1 cellular context compared by ENCODE assay signal in the genomic region with DNA sequence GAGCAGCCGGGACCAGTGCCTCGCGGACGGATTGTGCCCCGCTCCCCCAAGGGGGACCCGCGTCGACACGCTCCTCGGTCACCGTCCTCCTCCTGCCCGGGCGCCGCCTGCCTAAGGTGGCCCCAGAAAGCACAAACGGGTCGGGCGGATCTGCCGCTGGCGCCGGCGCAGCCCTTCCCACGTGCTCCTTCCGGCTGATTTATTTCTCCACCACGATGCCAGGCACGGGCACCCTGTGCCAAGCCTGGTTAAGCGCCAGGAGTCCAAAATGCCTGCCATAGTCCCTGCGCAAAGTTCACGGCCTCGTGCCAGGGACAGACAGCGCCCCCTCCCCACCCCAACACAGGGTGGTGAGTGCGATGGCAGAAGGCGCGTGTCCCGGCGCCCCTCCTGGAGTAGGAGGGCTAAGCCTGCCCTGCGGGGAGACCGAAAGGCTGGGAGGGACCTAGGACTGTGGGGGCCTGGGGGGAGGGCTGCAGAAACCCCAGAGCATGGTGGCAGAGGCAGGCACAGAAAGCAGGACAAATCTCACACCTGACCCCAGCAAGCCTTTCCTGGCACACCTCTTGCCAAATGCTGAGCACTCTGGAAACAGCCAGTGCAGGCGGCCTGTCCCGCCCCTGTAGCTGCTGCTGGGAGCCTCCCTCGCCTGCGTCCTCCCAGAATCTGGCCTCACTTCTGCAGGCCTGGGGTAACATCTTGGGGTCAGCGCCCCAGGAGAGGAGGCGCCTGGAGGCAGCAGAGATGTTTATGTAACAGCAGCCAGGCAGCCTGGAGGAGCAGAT.
A peak's percentile ranks its signal among the peaks of the same experiment; 100 is the strongest.
TF ChIP-seq lines count a peak whose summit lies in the region.

No MANE protein-coding gene starts in this region.

TF ChIP-seq in WTC11, 78 proteins besides CTCF, POLR2A, EP300 and RAD21 (continued from another document and continues in another):
- TF ChIP-seq, protein P1, sequence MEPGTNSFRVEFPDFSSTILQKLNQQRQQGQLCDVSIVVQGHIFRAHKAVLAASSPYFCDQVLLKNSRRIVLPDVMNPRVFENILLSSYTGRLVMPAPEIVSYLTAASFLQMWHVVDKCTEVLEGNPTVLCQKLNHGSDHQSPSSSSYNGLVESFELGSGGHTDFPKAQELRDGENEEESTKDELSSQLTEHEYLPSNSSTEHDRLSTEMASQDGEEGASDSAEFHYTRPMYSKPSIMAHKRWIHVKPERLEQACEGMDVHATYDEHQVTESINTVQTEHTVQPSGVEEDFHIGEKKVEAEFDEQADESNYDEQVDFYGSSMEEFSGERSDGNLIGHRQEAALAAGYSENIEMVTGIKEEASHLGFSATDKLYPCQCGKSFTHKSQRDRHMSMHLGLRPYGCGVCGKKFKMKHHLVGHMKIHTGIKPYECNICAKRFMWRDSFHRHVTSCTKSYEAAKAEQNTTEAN (CRISPR knock-in tag; IDR thresholded peaks at IDR 0.05), result peak; percentile 74; the same call in 1 of the 2 replicates
- TF ChIP-seq NFATC4 (CRISPR knock-in tag; IDR thresholded peaks at IDR 0.05) (no peak), ZNF263 (CRISPR knock-in tag; IDR thresholded peaks at IDR 0.05; ENCODE audit: low read depth) (peak; percentile 49; the same call in 1 of the 2 replicates), CREB1 (CRISPR knock-in tag; IDR thresholded peaks at IDR 0.05) (no peak), GRHL2 (CRISPR knock-in tag; IDR thresholded peaks at IDR 0.05; ENCODE audit: insufficient replicate concordance, severe bottlenecking) (no peak), NR3C1 (CRISPR knock-in tag; conservative IDR thresholded peaks at IDR 0.05; ENCODE audit: low read depth) (no peak), NFYB (CRISPR knock-in tag; conservative IDR thresholded peaks at IDR 0.05; ENCODE audit: low read depth) (no peak), CREM (CRISPR knock-in tag; IDR thresholded peaks at IDR 0.05) (no peak), NR2C2 (CRISPR knock-in tag; IDR thresholded peaks at IDR 0.05) (no peak), ZNF138 (CRISPR knock-in tag; conservative IDR thresholded peaks at IDR 0.05) (no peak; the same call in 1 of the 2 replicates), ZNF219 (CRISPR knock-in tag; IDR thresholded peaks at IDR 0.05; ENCODE audit: borderline replicate concordance) (no peak), GTF2I (CRISPR knock-in tag; conservative IDR thresholded peaks at IDR 0.05) (no peak), ZNF121 (CRISPR knock-in tag; IDR thresholded peaks at IDR 0.05) (no peak), ELF4 (CRISPR knock-in tag; IDR thresholded peaks at IDR 0.05; ENCODE audit: low read depth) (no peak), ATF1 (CRISPR knock-in tag; IDR thresholded peaks at IDR 0.05) (no peak; the same call in 1 of the 2 replicates), ZNF671 (CRISPR knock-in tag; IDR thresholded peaks at IDR 0.05) (no peak)
- TF ChIP-seq, protein P2, sequence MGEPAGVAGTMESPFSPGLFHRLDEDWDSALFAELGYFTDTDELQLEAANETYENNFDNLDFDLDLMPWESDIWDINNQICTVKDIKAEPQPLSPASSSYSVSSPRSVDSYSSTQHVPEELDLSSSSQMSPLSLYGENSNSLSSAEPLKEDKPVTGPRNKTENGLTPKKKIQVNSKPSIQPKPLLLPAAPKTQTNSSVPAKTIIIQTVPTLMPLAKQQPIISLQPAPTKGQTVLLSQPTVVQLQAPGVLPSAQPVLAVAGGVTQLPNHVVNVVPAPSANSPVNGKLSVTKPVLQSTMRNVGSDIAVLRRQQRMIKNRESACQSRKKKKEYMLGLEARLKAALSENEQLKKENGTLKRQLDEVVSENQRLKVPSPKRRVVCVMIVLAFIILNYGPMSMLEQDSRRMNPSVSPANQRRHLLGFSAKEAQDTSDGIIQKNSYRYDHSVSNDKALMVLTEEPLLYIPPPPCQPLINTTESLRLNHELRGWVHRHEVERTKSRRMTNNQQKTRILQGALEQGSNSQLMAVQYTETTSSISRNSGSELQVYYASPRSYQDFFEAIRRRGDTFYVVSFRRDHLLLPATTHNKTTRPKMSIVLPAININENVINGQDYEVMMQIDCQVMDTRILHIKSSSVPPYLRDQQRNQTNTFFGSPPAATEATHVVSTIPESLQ (CRISPR knock-in tag; IDR thresholded peaks at IDR 0.05), result no peak
- TF ChIP-seq, protein P3, sequence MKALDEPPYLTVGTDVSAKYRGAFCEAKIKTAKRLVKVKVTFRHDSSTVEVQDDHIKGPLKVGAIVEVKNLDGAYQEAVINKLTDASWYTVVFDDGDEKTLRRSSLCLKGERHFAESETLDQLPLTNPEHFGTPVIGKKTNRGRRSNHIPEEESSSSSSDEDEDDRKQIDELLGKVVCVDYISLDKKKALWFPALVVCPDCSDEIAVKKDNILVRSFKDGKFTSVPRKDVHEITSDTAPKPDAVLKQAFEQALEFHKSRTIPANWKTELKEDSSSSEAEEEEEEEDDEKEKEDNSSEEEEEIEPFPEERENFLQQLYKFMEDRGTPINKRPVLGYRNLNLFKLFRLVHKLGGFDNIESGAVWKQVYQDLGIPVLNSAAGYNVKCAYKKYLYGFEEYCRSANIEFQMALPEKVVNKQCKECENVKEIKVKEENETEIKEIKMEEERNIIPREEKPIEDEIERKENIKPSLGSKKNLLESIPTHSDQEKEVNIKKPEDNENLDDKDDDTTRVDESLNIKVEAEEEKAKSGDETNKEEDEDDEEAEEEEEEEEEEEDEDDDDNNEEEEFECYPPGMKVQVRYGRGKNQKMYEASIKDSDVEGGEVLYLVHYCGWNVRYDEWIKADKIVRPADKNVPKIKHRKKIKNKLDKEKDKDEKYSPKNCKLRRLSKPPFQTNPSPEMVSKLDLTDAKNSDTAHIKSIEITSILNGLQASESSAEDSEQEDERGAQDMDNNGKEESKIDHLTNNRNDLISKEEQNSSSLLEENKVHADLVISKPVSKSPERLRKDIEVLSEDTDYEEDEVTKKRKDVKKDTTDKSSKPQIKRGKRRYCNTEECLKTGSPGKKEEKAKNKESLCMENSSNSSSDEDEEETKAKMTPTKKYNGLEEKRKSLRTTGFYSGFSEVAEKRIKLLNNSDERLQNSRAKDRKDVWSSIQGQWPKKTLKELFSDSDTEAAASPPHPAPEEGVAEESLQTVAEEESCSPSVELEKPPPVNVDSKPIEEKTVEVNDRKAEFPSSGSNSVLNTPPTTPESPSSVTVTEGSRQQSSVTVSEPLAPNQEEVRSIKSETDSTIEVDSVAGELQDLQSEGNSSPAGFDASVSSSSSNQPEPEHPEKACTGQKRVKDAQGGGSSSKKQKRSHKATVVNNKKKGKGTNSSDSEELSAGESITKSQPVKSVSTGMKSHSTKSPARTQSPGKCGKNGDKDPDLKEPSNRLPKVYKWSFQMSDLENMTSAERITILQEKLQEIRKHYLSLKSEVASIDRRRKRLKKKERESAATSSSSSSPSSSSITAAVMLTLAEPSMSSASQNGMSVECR (CRISPR knock-in tag; IDR thresholded peaks at IDR 0.05; ENCODE audit: borderline replicate concordance), result 0 out of 2 replicates have a peak, but pooled peaks have one; percentile 13
- TF ChIP-seq, protein P4, sequence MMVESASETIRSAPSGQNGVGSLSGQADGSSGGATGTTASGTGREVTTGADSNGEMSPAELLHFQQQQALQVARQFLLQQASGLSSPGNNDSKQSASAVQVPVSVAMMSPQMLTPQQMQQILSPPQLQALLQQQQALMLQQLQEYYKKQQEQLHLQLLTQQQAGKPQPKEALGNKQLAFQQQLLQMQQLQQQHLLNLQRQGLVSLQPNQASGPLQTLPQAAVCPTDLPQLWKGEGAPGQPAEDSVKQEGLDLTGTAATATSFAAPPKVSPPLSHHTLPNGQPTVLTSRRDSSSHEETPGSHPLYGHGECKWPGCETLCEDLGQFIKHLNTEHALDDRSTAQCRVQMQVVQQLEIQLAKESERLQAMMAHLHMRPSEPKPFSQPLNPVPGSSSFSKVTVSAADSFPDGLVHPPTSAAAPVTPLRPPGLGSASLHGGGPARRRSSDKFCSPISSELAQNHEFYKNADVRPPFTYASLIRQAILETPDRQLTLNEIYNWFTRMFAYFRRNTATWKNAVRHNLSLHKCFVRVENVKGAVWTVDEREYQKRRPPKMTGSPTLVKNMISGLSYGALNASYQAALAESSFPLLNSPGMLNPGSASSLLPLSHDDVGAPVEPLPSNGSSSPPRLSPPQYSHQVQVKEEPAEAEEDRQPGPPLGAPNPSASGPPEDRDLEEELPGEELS (CRISPR knock-in tag; IDR thresholded peaks at IDR 0.05), result no peak
- TF ChIP-seq, protein P5, sequence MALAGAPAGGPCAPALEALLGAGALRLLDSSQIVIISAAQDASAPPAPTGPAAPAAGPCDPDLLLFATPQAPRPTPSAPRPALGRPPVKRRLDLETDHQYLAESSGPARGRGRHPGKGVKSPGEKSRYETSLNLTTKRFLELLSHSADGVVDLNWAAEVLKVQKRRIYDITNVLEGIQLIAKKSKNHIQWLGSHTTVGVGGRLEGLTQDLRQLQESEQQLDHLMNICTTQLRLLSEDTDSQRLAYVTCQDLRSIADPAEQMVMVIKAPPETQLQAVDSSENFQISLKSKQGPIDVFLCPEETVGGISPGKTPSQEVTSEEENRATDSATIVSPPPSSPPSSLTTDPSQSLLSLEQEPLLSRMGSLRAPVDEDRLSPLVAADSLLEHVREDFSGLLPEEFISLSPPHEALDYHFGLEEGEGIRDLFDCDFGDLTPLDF (CRISPR knock-in tag; IDR thresholded peaks at IDR 0.05), result no peak
- TF ChIP-seq, protein P6, sequence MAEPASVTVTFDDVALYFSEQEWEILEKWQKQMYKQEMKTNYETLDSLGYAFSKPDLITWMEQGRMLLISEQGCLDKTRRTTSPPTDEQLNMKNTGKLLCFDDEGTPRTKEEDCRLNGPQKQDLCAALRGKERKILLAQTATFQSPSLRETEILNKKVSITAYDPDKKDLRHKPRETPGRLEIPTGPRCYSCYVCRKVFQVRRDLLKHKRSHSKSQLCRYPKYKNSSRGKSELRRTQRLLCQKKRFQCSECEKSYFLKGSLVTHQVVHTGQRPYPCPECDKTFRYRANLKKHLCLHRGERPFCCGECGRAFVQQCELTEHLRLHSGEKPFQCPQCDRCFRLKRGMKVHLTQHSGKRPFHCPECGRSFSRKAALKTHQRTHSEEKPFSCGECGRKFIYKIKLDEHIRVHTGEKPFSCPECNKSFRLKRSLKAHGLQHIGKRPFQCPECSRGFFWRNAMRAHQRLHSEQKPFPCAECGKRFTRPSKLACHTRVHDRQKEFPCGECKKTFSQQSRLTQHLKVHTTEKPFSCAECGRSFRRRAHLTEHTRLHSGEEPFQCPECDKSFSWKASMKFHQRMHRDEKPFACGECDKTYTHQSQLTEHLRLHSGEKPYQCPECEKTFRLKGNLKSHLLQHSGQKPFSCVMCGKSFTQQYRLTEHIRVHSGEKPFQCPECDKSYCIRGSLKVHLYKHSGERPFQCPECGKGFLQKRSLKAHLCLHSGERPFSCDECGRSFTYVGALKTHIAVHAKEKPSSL (CRISPR knock-in tag; conservative IDR thresholded peaks at IDR 0.05), result no peak
- TF ChIP-seq, protein P7, sequence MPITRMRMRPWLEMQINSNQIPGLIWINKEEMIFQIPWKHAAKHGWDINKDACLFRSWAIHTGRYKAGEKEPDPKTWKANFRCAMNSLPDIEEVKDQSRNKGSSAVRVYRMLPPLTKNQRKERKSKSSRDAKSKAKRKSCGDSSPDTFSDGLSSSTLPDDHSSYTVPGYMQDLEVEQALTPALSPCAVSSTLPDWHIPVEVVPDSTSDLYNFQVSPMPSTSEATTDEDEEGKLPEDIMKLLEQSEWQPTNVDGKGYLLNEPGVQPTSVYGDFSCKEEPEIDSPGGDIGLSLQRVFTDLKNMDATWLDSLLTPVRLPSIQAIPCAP (CRISPR knock-in tag; IDR thresholded peaks at IDR 0.05), result 0 out of 2 replicates have a peak, but pooled peaks have one; percentile 16
- TF ChIP-seq, protein P8, sequence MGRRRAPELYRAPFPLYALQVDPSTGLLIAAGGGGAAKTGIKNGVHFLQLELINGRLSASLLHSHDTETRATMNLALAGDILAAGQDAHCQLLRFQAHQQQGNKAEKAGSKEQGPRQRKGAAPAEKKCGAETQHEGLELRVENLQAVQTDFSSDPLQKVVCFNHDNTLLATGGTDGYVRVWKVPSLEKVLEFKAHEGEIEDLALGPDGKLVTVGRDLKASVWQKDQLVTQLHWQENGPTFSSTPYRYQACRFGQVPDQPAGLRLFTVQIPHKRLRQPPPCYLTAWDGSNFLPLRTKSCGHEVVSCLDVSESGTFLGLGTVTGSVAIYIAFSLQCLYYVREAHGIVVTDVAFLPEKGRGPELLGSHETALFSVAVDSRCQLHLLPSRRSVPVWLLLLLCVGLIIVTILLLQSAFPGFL (CRISPR knock-in tag; IDR thresholded peaks at IDR 0.05; ENCODE audit: borderline replicate concordance), result no peak
- TF ChIP-seq, protein P9, sequence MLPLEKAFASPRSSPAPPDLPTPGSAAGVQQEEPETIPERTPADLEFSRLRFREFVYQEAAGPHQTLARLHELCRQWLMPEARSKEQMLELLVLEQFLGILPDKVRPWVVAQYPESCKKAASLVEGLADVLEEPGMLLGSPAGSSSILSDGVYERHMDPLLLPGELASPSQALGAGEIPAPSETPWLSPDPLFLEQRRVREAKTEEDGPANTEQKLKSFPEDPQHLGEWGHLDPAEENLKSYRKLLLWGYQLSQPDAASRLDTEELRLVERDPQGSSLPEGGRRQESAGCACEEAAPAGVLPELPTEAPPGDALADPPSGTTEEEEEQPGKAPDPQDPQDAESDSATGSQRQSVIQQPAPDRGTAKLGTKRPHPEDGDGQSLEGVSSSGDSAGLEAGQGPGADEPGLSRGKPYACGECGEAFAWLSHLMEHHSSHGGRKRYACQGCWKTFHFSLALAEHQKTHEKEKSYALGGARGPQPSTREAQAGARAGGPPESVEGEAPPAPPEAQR (CRISPR knock-in tag; IDR thresholded peaks at IDR 0.05), result no peak
- TF ChIP-seq, protein P10, sequence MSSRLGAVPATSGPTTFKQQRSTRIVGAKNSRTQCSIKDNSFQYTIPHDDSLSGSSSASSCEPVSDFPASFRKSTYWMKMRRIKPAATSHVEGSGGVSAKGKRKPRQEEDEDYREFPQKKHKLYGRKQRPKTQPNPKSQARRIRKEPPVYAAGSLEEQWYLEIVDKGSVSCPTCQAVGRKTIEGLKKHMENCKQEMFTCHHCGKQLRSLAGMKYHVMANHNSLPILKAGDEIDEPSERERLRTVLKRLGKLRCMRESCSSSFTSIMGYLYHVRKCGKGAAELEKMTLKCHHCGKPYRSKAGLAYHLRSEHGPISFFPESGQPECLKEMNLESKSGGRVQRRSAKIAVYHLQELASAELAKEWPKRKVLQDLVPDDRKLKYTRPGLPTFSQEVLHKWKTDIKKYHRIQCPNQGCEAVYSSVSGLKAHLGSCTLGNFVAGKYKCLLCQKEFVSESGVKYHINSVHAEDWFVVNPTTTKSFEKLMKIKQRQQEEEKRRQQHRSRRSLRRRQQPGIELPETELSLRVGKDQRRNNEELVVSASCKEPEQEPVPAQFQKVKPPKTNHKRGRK (CRISPR knock-in tag; IDR thresholded peaks at IDR 0.05; ENCODE audit: borderline replicate concordance), result no peak
- TF ChIP-seq, protein P11, sequence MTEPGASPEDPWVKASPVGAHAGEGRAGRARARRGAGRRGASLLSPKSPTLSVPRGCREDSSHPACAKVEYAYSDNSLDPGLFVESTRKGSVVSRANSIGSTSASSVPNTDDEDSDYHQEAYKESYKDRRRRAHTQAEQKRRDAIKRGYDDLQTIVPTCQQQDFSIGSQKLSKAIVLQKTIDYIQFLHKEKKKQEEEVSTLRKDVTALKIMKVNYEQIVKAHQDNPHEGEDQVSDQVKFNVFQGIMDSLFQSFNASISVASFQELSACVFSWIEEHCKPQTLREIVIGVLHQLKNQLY (CRISPR knock-in tag; IDR thresholded peaks at IDR 0.05), result no peak
- TF ChIP-seq, protein P12, sequence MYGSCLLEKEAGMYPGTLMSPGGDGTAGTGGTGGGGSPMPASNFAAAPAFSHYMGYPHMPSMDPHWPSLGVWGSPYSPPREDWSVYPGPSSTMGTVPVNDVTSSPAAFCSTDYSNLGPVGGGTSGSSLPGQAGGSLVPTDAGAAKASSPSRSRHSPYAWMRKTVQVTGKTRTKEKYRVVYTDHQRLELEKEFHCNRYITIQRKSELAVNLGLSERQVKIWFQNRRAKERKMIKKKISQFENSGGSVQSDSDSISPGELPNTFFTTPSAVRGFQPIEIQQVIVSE (CRISPR knock-in tag; IDR thresholded peaks at IDR 0.05; ENCODE audit: borderline replicate concordance), result no peak
